ENCODE assay signal across 13 cellular contexts in the genomic region with DNA sequence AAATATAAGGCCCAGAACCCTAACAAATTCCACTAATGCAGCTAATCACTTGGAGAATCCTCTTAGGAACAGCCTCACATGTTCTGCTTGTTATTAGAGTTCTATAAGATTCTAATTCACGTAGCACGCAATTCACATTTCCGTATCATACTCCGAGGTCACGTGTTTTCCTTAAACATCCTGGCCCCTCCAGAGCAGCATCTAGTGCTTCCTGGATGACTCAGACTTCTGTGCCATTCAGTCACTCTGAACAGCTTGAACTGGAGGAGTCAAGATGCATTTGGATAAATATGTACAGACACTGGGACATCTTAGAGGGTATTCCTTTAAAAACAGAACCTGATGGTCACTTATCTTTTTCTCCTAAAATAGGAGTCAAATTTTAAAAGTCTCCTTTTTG.
DNase-seq lines count a peak whose midpoint lies in the region; FAIRE-seq and TF ChIP-seq lines count a peak whose summit lies in the region.
"Had no signal": no experiment of that assay in that cellular context is flagged by ENCODE, and none has a peak within 500 bp of the region (broad histone marks: within the 10 kb centered on the region; RNA-seq: fewer than 3 reads in every experiment).

No MANE protein-coding gene starts in this region.

- DNase-seq in stimulated activated CD4-positive, alpha-beta T cell treated with anti-CD3 and anti-CD28 coated beads, Interleukin-4, amount 100 ng/mL, for 24 hours = peak; percentile 7
- DNase-seq in stimulated activated CD4-positive, alpha-beta T cell treated with anti-CD3 and anti-CD28 coated beads, Interleukin-2, amount 100 ng/mL, for 48 hours = no peak
- peak; percentile 50 for DNase-seq in RPMI7951 (ENCODE audit: low read depth)
- peak; percentile 29 for DNase-seq in fibroblast of pulmonary artery (ENCODE audit: low read depth)
- peak; percentile 50 for DNase-seq in urothelium cell line (ENCODE audit: low spot score)
- DNase-seq in nucleus accumbens (lab: John Stamatoyannopoulos, UW) = no peak
- DNase-seq in GM19239 (ENCODE audit: insufficient read length, low spot score) = no peak
- DNase-seq in NCI-H524 treated with DMSO at 0.1 percent for 48 hours (lab: John Stamatoyannopoulos, UW) = no peak
- DNase-seq: body of pancreas; DMS79; NCI-H1048; stimulated activated CD4-positive, alpha-beta T cell treated with anti-CD3 and anti-CD28 coated beads, Interleukin-2, amount 100 ng/mL, for 24 hours; trophoblast cell had no signal

- no peak for TF ChIP-seq CTCF in fibroblast of pulmonary artery (IDR thresholded peaks at IDR 0.05; ENCODE audit: low read length, missing control alignments)

- no peak overlapping the region for H3K4me3 ChIP-seq in fibroblast of pulmonary artery (replicated peaks; ENCODE audit: low read depth, low read length)
- H3K4me3 ChIP-seq: body of pancreas had no signal

- FAIRE-seq in urothelium cell line (lab: Jason Lieb, UNC) (no peak), GM19239 (lab: Jason Lieb, UNC) (no peak)

Comparison
In these comparisons a context has a peak if more than half of its experiments do, and no peak if none do; other contexts are left out.
1. DNase-seq: peak in stimulated activated CD4-positive, alpha-beta T cell treated with anti-CD3 and anti-CD28 coated beads, Interleukin-4, amount 100 ng/mL, for 24 hours (single experiment), RPMI7951 (single experiment), fibroblast of pulmonary artery (single experiment) and urothelium cell line (single experiment); none in stimulated activated CD4-positive, alpha-beta T cell treated with anti-CD3 and anti-CD28 coated beads, Interleukin-2, amount 100 ng/mL, for 48 hours (0 of 2), nucleus accumbens (0 of 56), GM19239 (single experiment) and NCI-H524 treated with DMSO at 0.1 percent for 48 hours (single experiment).